37 cellular contexts compared by ENCODE assay signal in genomic region chr5:120740989-120741388, GRCh38.
"Had no signal": no experiment of that assay in that cellular context is flagged by ENCODE, and none has a peak within 500 bp of the region (broad histone marks: within the 10 kb centered on the region; RNA-seq: fewer than 3 reads in every experiment).

No MANE protein-coding gene starts in this region.

- H3K4me3 ChIP-seq: ascending aorta, breast epithelium, cardiac muscle cell, colonic mucosa, dorsolateral prefrontal cortex, esophagus muscularis mucosa, gastroesophageal sphincter, heart right ventricle had no signal

- H3K4me1 Mint-ChIP-seq: activated B cell treated with CpG ODN at 0.5 μM for 24 hours; activated CD8-positive, alpha-beta memory T cell treated with anti-CD3 and anti-CD28 coated beads, Interleukin-2, amount 10 ng/mL, durations not matched to agents 7 days and 5 days; activated naive CD4-positive, alpha-beta T cell treated with anti-CD3 and anti-CD28 coated beads, Interleukin-2, amount 10 ng/mL, durations not matched to agents 7 days and 5 days; activated naive CD8-positive, alpha-beta T cell treated with anti-CD3 and anti-CD28 coated beads, Interleukin-2, amount 10 ng/mL, durations not matched to agents 7 days and 5 days; T-helper 17 cell had no signal

- H3K27ac Mint-ChIP-seq: activated B cell treated with CpG ODN at 0.5 μM for 24 hours; activated CD8-positive, alpha-beta memory T cell treated with anti-CD3 and anti-CD28 coated beads, Interleukin-2, amount 10 ng/mL, durations not matched to agents 7 days and 5 days; activated CD8-positive, alpha-beta T cell treated with anti-CD3 and anti-CD28 coated beads, Interleukin-2, amount 10 ng/mL, durations not matched to agents 7 days and 5 days; activated naive CD4-positive, alpha-beta T cell treated with anti-CD3 and anti-CD28 coated beads, Interleukin-2, amount 10 ng/mL, durations not matched to agents 7 days and 5 days; activated naive CD4-positive, alpha-beta T cell treated with anti-CD3 and anti-CD28 coated beads, Interleukin-2, amount 50 U/mL, for 72 hours; activated naive CD8-positive, alpha-beta T cell treated with anti-CD3 and anti-CD28 coated beads, Interleukin-2, amount 10 ng/mL, durations not matched to agents 7 days and 5 days; activated T-helper 1 cell treated with anti-CD3 and anti-CD28 coated beads, Interleukin-12 subunit alpha, Interleukin-12 subunit beta, Interleukin-2, Interleukin-4 antibody, amounts not matched to agents 30 ng/mL and 10 ng/mL and 1 ng/mL, durations not matched to agents 14 hours and 24 hours and 36 hours; brain; dendritic cell treated with granulocyte-macrophage colony-stimulating factor and Interleukin-4, amounts not matched to agents 40 ng/mL and 50 ng/mL, for 4 days; endodermal cell; T-helper 17 cell; T-helper 2 cell treated with Interferon-gamma antibody and Interleukin-4, amounts not matched to agents 5 μg/mL and 100 μg/mL, for 36 hours had no signal

- H3K4me1 ChIP-seq: ascending aorta, breast epithelium, colonic mucosa, esophagus muscularis mucosa, foreskin keratinocyte, gastroesophageal sphincter, heart right ventricle had no signal

- ATAC-seq: activated CD4-positive, CD25-positive, alpha-beta regulatory T cell treated with anti-CD3 and anti-CD28 coated beads, Interleukin-2, amount 50 U/mL, for 24 hours; activated CD8-positive, alpha-beta memory T cell treated with anti-CD3 and anti-CD28 coated beads, Interleukin-2, amount 10 ng/mL, durations not matched to agents 7 days and 5 days; activated CD8-positive, alpha-beta T cell treated with anti-CD3 and anti-CD28 coated beads, Interleukin-2, amount 10 ng/mL, durations not matched to agents 7 days and 5 days; activated naive CD4-positive, alpha-beta T cell treated with anti-CD3 and anti-CD28 coated beads, Interleukin-2, amount 50 U/mL, for 72 hours; foreskin keratinocyte; gastroesophageal sphincter; heart right ventricle; T-helper 17 cell had no signal

- H3K36me3 Mint-ChIP-seq: activated CD8-positive, alpha-beta memory T cell treated with anti-CD3 and anti-CD28 coated beads, Interleukin-2, amount 10 ng/mL, durations not matched to agents 7 days and 5 days; activated naive CD4-positive, alpha-beta T cell treated with anti-CD3 and anti-CD28 coated beads, Interleukin-2, amount 10 ng/mL, durations not matched to agents 7 days and 5 days; activated naive CD4-positive, alpha-beta T cell treated with anti-CD3 and anti-CD28 coated beads, Interleukin-2, amount 50 U/mL, for 72 hours; activated naive CD8-positive, alpha-beta T cell treated with anti-CD3 and anti-CD28 coated beads, Interleukin-2, amount 10 ng/mL, durations not matched to agents 7 days and 5 days; brain had no signal

- H3K9me3 Mint-ChIP-seq: activated T-helper 1 cell treated with anti-CD3 and anti-CD28 coated beads, Interleukin-12 subunit alpha, Interleukin-12 subunit beta, Interleukin-2, Interleukin-4 antibody, amounts not matched to agents 30 ng/mL and 10 ng/mL and 1 ng/mL, durations not matched to agents 14 hours and 24 hours and 36 hours; brain; dendritic cell treated with granulocyte-macrophage colony-stimulating factor and Interleukin-4, amounts not matched to agents 40 ng/mL and 50 ng/mL, for 4 days; endodermal cell had no signal

- H3K27me3 Mint-ChIP-seq: activated B cell treated with CpG ODN at 0.5 μM for 24 hours; activated CD8-positive, alpha-beta memory T cell treated with anti-CD3 and anti-CD28 coated beads, Interleukin-2, amount 10 ng/mL, durations not matched to agents 7 days and 5 days; activated naive CD4-positive, alpha-beta T cell treated with anti-CD3 and anti-CD28 coated beads, Interleukin-2, amount 10 ng/mL, durations not matched to agents 7 days and 5 days; activated naive CD8-positive, alpha-beta T cell treated with anti-CD3 and anti-CD28 coated beads, Interleukin-2, amount 10 ng/mL, durations not matched to agents 7 days and 5 days; brain; dendritic cell treated with granulocyte-macrophage colony-stimulating factor and Interleukin-4, amounts not matched to agents 40 ng/mL and 50 ng/mL, for 4 days; T-helper 17 cell had no signal

- H3K27me3 ChIP-seq: ascending aorta, breast epithelium, cardiac muscle cell, colonic mucosa, dorsolateral prefrontal cortex, esophagus muscularis mucosa, foreskin keratinocyte, gastroesophageal sphincter, heart right ventricle had no signal

- H3K36me3 ChIP-seq: ascending aorta, breast epithelium, cardiac muscle cell, colonic mucosa, esophagus muscularis mucosa, gastroesophageal sphincter, heart right ventricle, WERI-Rb-1 had no signal

- H3K4me3 Mint-ChIP-seq: activated B cell treated with CpG ODN at 0.5 μM for 24 hours; activated CD8-positive, alpha-beta memory T cell treated with anti-CD3 and anti-CD28 coated beads, Interleukin-2, amount 10 ng/mL, durations not matched to agents 7 days and 5 days; activated CD8-positive, alpha-beta T cell treated with anti-CD3 and anti-CD28 coated beads, Interleukin-2, amount 10 ng/mL, durations not matched to agents 7 days and 5 days; activated naive CD4-positive, alpha-beta T cell treated with anti-CD3 and anti-CD28 coated beads, Interleukin-2, amount 10 ng/mL, durations not matched to agents 7 days and 5 days; activated naive CD8-positive, alpha-beta T cell treated with anti-CD3 and anti-CD28 coated beads, Interleukin-2, amount 10 ng/mL, durations not matched to agents 7 days and 5 days; activated T-helper 1 cell treated with anti-CD3 and anti-CD28 coated beads, Interleukin-12 subunit alpha, Interleukin-12 subunit beta, Interleukin-2, Interleukin-4 antibody, amounts not matched to agents 30 ng/mL and 10 ng/mL and 1 ng/mL, durations not matched to agents 14 hours and 24 hours and 36 hours; brain; dendritic cell treated with granulocyte-macrophage colony-stimulating factor and Interleukin-4, amounts not matched to agents 40 ng/mL and 50 ng/mL, for 4 days; endodermal cell; T-helper 17 cell; T-helper 2 cell treated with Interferon-gamma antibody and Interleukin-4, amounts not matched to agents 5 μg/mL and 100 μg/mL, for 36 hours had no signal

- DNase-seq: activated B cell treated with CpG ODN at 0.5 μM for 24 hours; activated CD4-positive, alpha-beta T cell treated with anti-CD3 and anti-CD28 coated beads for 48 hours; activated CD4-positive, alpha-beta T cell treated with anti-CD3 and anti-CD28 coated beads, Interleukin-2, amount 50 U/mL, for 1 hour; activated CD4-positive, alpha-beta T cell treated with anti-CD3 and anti-CD28 coated beads, Interleukin-2, amount 50 U/mL, for 48 hours; activated CD8-positive, alpha-beta memory T cell treated with anti-CD3 and anti-CD28 coated beads, Interleukin-2, amount 10 ng/mL, durations not matched to agents 7 days and 5 days; activated CD8-positive, alpha-beta memory T cell treated with anti-CD3 and anti-CD28 coated beads, Interleukin-2, amount 50 U/mL, for 4 hours; activated CD8-positive, alpha-beta T cell treated with anti-CD3 and anti-CD28 coated beads, Interleukin-2, amount 10 ng/mL, durations not matched to agents 7 days and 5 days; activated gamma-delta T cell; activated naive CD4-positive, alpha-beta T cell; activated naive CD4-positive, alpha-beta T cell treated with anti-CD3 and anti-CD28 coated beads, Interleukin-2, amount 10 ng/mL, durations not matched to agents 7 days and 5 days; activated naive CD8-positive, alpha-beta T cell treated with anti-CD3 and anti-CD28 coated beads, Interleukin-2, amount 10 ng/mL, durations not matched to agents 7 days and 5 days; activated T-cell treated with anti-CD3 and anti-CD28 coated beads, Interleukin-2, amount 50 U/mL, for 1 hour; activated T-cell treated with anti-CD3 and anti-CD28 coated beads, Interleukin-2, amount 50 U/mL, for 48 hours; central memory CD4-positive, alpha-beta T cell; cerebellar nuclear complex; colonic mucosa; dorsolateral prefrontal cortex; effector memory CD4-positive, alpha-beta T cell; endodermal cell; erythroblast; foreskin keratinocyte; T-helper 1 cell; T-helper 17 cell; T1000; WERI-Rb-1 had no signal

- H3K27ac ChIP-seq: ascending aorta, breast epithelium, cardiac muscle cell, colonic mucosa, dorsolateral prefrontal cortex, esophagus muscularis mucosa, foreskin keratinocyte, gastroesophageal sphincter, heart right ventricle, WERI-Rb-1 had no signal

- H3K9me3 ChIP-seq: ascending aorta, breast epithelium, colonic mucosa, esophagus muscularis mucosa, gastroesophageal sphincter, heart right ventricle had no signal
